In the genomic region with DNA sequence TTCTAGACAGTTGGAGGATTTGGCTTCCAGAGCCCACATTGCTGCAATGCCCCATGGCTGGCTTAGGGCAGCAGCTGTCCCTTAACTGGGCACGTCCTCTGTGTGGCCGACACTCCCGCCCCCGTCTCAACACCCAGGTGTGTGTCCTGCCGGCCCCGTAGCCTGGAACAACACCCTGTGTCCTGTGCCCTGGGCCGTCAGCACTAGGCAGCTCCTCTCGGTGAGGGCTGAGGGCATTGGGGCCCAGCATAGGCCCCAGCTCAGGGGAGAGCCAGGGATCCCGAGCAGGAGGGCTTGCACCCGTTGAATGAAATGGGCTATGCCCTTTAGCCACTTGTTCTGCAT, we compare ENCODE assay signal across 25 cellular contexts.
"Had no signal": no experiment of that assay in that cellular context is flagged by ENCODE, and none has a peak within 500 bp of the region (broad histone marks: within the 10 kb centered on the region; RNA-seq: fewer than 3 reads in every experiment).

No MANE protein-coding gene starts in this region.

- H3K4me1 Mint-ChIP-seq: immature natural killer cell; naive thymus-derived CD8-positive, alpha-beta T cell; stimulated activated naive B cell treated with anti-CD40 and anti-IgM and Interleukin-4, amounts not matched to agents 10 μg/mL and 1 μg/mL and 100 μg/mL, for 72 hours had no signal

- H3K4me2 ChIP-seq: smooth muscle cell had no signal

- DNase-seq: hypothalamus; immature natural killer cell; left ventricle myocardium inferior; naive thymus-derived CD8-positive, alpha-beta T cell; pancreas; right lobe of liver; stimulated activated CD4-positive, alpha-beta T cell treated with anti-CD3 and anti-CD28 coated beads, Interleukin-12 subunit alpha, Interleukin-12 subunit beta, amount 100 ng/mL, for 4 hours; stimulated activated CD4-positive, alpha-beta T cell treated with anti-CD3 and anti-CD28 coated beads, Interleukin-15, amount 100 ng/mL, for 24 hours; stimulated activated CD4-positive, alpha-beta T cell treated with anti-CD3 and anti-CD28 coated beads, Interleukin-2, amount 100 ng/mL, for 24 hours; stimulated activated CD4-positive, alpha-beta T cell treated with anti-CD3 and anti-CD28 coated beads, Interleukin-4, amount 100 ng/mL, for 1 hour; stimulated activated naive B cell treated with anti-CD40 and anti-IgM and Interleukin-4, amounts not matched to agents 10 μg/mL and 1 μg/mL and 100 μg/mL, for 72 hours; stimulated activated naive CD8-positive, alpha-beta T cell treated with anti-CD3 and anti-CD28 coated beads, Interleukin-15, Interleukin-2, amounts not matched to agents 100 U/mL and 50 U/mL, for 24 hours; stomach; testis; thyroid gland; transverse colon had no signal

- H3K9me3 ChIP-seq: neutrophil, pancreas, right atrium auricular region, right lobe of liver, testis, thyroid gland, transverse colon, vagina had no signal

- H3K27ac ChIP-seq: left ventricle myocardium inferior, neutrophil, pancreas, right atrium auricular region, right lobe of liver, stomach, testis, thyroid gland, transverse colon, upper lobe of left lung, vagina had no signal

- H3K4me3 ChIP-seq: left ventricle myocardium inferior, lung, pancreas, right atrium auricular region, right lobe of liver, smooth muscle cell, stomach, testis, thyroid gland, transverse colon, upper lobe of left lung, vagina had no signal

- H3K27me3 ChIP-seq: neutrophil, pancreas, right atrium auricular region, right lobe of liver, testis, thyroid gland, upper lobe of left lung, vagina had no signal

- H3K4me3 Mint-ChIP-seq: immature natural killer cell; naive thymus-derived CD8-positive, alpha-beta T cell; nephron; neural crest cell; stimulated activated naive B cell treated with anti-CD40 and anti-IgM and Interleukin-4, amounts not matched to agents 10 μg/mL and 1 μg/mL and 100 μg/mL, for 72 hours had no signal

- H3K27me3 Mint-ChIP-seq: stimulated activated naive B cell treated with anti-CD40 and anti-IgM and Interleukin-4, amounts not matched to agents 10 μg/mL and 1 μg/mL and 100 μg/mL, for 72 hours had no signal

- H3K4me1 ChIP-seq: left ventricle myocardium inferior, pancreas, right atrium auricular region, right lobe of liver, testis, thyroid gland, transverse colon, upper lobe of left lung, vagina had no signal

- ATAC-seq: naive thymus-derived CD8-positive, alpha-beta T cell; pancreas; right lobe of liver; stimulated activated naive B cell treated with anti-CD40 and anti-IgM and Interleukin-4, amounts not matched to agents 10 μg/mL and 1 μg/mL and 100 μg/mL, for 72 hours; stimulated activated naive CD8-positive, alpha-beta T cell treated with anti-CD3 and anti-CD28 coated beads, Interleukin-15, Interleukin-2, amounts not matched to agents 100 U/mL and 50 U/mL, for 24 hours had no signal

- FAIRE-seq: islet of Langerhans, pancreas had no signal

- H3K27ac Mint-ChIP-seq: immature natural killer cell; naive thymus-derived CD8-positive, alpha-beta T cell; nephron; stimulated activated naive B cell treated with anti-CD40 and anti-IgM and Interleukin-4, amounts not matched to agents 10 μg/mL and 1 μg/mL and 100 μg/mL, for 72 hours had no signal

- H3K36me3 ChIP-seq: left ventricle myocardium inferior, neutrophil, pancreas, right atrium auricular region, right lobe of liver, stomach, thyroid gland, transverse colon, upper lobe of left lung, vagina had no signal

- H3K36me3 Mint-ChIP-seq: immature natural killer cell; naive thymus-derived CD8-positive, alpha-beta T cell; stimulated activated naive B cell treated with anti-CD40 and anti-IgM and Interleukin-4, amounts not matched to agents 10 μg/mL and 1 μg/mL and 100 μg/mL, for 72 hours had no signal
